Comparison of ENCODE assay signal across 17 cellular contexts in the genomic region with DNA sequence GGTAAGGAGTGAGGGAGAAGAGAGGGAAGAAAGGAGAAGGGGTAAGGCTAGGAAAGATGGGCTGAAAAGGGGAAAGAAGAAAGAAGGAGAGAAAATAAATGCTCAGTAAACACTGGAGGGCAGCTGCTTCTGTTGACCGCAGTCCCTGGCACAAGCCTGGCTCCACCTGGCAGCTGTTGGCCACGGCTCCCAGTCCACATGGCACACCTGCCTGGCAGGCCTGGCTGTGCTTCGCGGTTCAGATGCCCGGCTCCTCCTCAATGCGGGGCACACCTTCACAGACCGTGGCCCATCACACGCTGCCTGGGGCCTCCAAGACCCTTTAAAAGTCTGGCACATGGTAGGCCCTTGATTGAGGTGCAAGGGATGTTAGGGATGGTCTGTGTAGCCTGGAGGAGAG.
DNase-seq lines count a peak whose midpoint lies in the region; ATAC-seq, FAIRE-seq and TF ChIP-seq lines count a peak whose summit lies in the region.
"Had no signal": no experiment of that assay in that cellular context is flagged by ENCODE, and none has a peak within 500 bp of the region (broad histone marks: within the 10 kb centered on the region; RNA-seq: fewer than 3 reads in every experiment).

No MANE protein-coding gene starts in this region.

- no peak for ATAC-seq in HepG2
- peak; percentile 59 to 87 (median 78) for ATAC-seq in right lobe of liver
- ATAC-seq: A549 had no signal

- in situ Hi-C loops in HepG2 (cut with HindIII; ENCODE audit: extremely low pct_ligation_motif_present, low pct_unique_long_range_greater_than_20kb), result no loop called here

- WGBS in liver, result 47% methylated on average over 8 of the region's 8 CpGs
- 57% methylated on average over 8 of the region's 8 CpGs for WGBS in HepG2 (ENCODE audit: low lambda C conversion rate)
- WGBS in right lobe of liver (ENCODE audit: insufficient coverage, low coverage, low lambda C conversion rate, missing lambda C conversion rate), result 68% methylated on average over 4 of the region's 8 CpGs

- intact Hi-C loops in HepG2 (cut with micrococcal nuclease; ENCODE audit: unreplicated experiment), result no loop called here
- intact Hi-C loops in right lobe of liver (cut with DNase I), result no loop called here

- no peak for FAIRE-seq in HepG2 (lab: Jason Lieb, UNC)
- FAIRE-seq: A549 had no signal

- no peak overlapping the region for H3K27ac ChIP-seq in liver (ENCODE audit: low read depth in 1 of 2, low read length in 2 of 2)
- H3K27ac ChIP-seq in HepG2 (ENCODE audit: extremely low read length, insufficient read depth, low read length), result no peak overlapping the region
- no peak overlapping the region for H3K27ac ChIP-seq in right lobe of liver
- H3K27ac ChIP-seq: A549; BLaER1 treated with 17β-estradiol and CSF1 and Interleukin-3, amounts not matched to agents 10 nM and 100 nM; KMS-11; SJCRH30 had no signal

- TF ChIP-seq CTCF in liver (IDR thresholded peaks at IDR 0.05; ENCODE audit: low read depth, low read length, missing input control) (no peak), HepG2 (CRISPR knock-in tag; IDR thresholded peaks at IDR 0.05) (no peak), right lobe of liver (IDR thresholded peaks at IDR 0.05) (peak in 1 of 4 donors; percentile 6)

- TF ChIP-seq RAD21 in liver (IDR thresholded peaks at IDR 0.05) (peak in 1 of 2 donors; percentile 42), HepG2 (CRISPR knock-in tag; IDR thresholded peaks at IDR 0.05) (no peak)

- no peaks in the 10 kb centered on the region for H3K79me2 ChIP-seq in HepG2 (ENCODE audit: insufficient read depth, low read length)

- POLR2A ChIA-PET in HepG2 (lab: Yijun Ruan, JAX), result no interaction called here
- POLR2A ChIA-PET in HEK293T (lab: Yijun Ruan, JAX), result no interaction called here

- H3K9ac ChIP-seq in liver (ENCODE audit: low read depth in 1 of 2, low read length in 2 of 2) (no peak overlapping the region), HepG2 (ENCODE audit: insufficient read depth, low read depth, low read length) (no peak overlapping the region)
- H3K9ac ChIP-seq: BLaER1 treated with 17β-estradiol and CSF1 and Interleukin-3, amounts not matched to agents 10 nM and 100 nM; KMS-11 had no signal

- H3K36me3 ChIP-seq in liver (ENCODE audit: control insufficient read depth in 4 of 4, insufficient read depth in 3 of 4, low read depth in 1 of 4, low read length in 3 of 4) (no peaks in the 10 kb centered on the region), HepG2 (replicated peaks in 1 of 2; ENCODE audit: control insufficient read depth in 1 of 2, insufficient read depth in 2 of 2, low read length in 2 of 2) (no peaks in the 10 kb centered on the region), right lobe of liver (no peaks in the 10 kb centered on the region)
- H3K36me3 ChIP-seq: BLaER1 treated with 17β-estradiol and CSF1 and Interleukin-3, amounts not matched to agents 10 nM and 100 nM; SJCRH30 had no signal

- H3K4me3 ChIP-seq in liver (ENCODE audit: low read depth in 1 of 3, low read length in 3 of 3) (no peak overlapping the region), HepG2 (replicated peaks in 1 of 3; ENCODE audit: insufficient read depth in 1 of 3, low read depth in 2 of 3, low read length in 3 of 3) (no peak overlapping the region), right lobe of liver (no peak overlapping the region)
- H3K4me3 ChIP-seq: A549; BLaER1 treated with 17β-estradiol and CSF1 and Interleukin-3, amounts not matched to agents 10 nM and 100 nM; SJCRH30 had no signal

- DNase-seq in HepG2 (ENCODE audit: low spot score), result no peak
- peak; percentile 65 for DNase-seq in RPMI8226
- peak; percentile 53 to 84 (median 83) for DNase-seq in right lobe of liver
- no peak for DNase-seq in A172 (ENCODE audit: low spot score)
- no peak for DNase-seq in T1000 (lab: John Stamatoyannopoulos, UW)
- DNase-seq in activated CD8-positive, alpha-beta memory T cell treated with anti-CD3 and anti-CD28 coated beads, Interleukin-2, amount 50 U/mL, for 48 hours, result no peak
- DNase-seq in HEK293T (ENCODE audit: extremely low spot score), result no peak
- DNase-seq: COR-L47; EL; NCI-H510A treated with DMSO at 0.1 percent for 48 hours; NK-92 treated with Interleukin-12 subunit alpha and Interleukin-12 subunit beta, amount 100 ng/mL, for 24 hours; OCI-M1; SJCRH30 had no signal

- H4K20me1 ChIP-seq in HepG2 (ENCODE audit: insufficient read depth, low read length), result no peaks in the 10 kb centered on the region
- H4K20me1 ChIP-seq: BLaER1 treated with 17β-estradiol and CSF1 and Interleukin-3, amounts not matched to agents 10 nM and 100 nM had no signal

- TF ChIP-seq EP300 in HepG2 (IDR thresholded peaks at IDR 0.05; ENCODE audit: low read depth in 2 of 2, low read length in 2 of 2) (no peak), HepG2 (CRISPR knock-in tag; IDR thresholded peaks at IDR 0.05; ENCODE audit: borderline replicate concordance) (no peak)

- H3K4me1 ChIP-seq in liver (ENCODE audit: control insufficient read depth in 4 of 4, insufficient read depth in 4 of 4, low read length in 3 of 4) (no peaks in the 10 kb centered on the region), HepG2 (ENCODE audit: insufficient read depth, low read length) (no peaks in the 10 kb centered on the region), right lobe of liver (no peaks in the 10 kb centered on the region)
- H3K4me1 ChIP-seq: A549 had no signal

- H2AFZ ChIP-seq in HepG2 (ENCODE audit: low read length), result no peak overlapping the region

- H3K9me3 ChIP-seq in liver (ENCODE audit: control insufficient read depth in 4 of 4, low read length in 3 of 4) (no peaks in the 10 kb centered on the region), HepG2 (ENCODE audit: low read length) (no peaks in the 10 kb centered on the region), right lobe of liver (no peaks in the 10 kb centered on the region)
- H3K9me3 ChIP-seq: A549; BLaER1 treated with 17β-estradiol and CSF1 and Interleukin-3, amounts not matched to agents 10 nM and 100 nM; SJCRH30 had no signal

- no peaks in the 10 kb centered on the region for H3K27me3 ChIP-seq in liver (ENCODE audit: control insufficient read depth in 4 of 4, insufficient read depth in 4 of 4, low read length in 3 of 4)
- peaks cover 1 to 17% of the 10 kb centered on the region in 2 experiments; a peak in 2 of 5 replicates for H3K27me3 ChIP-seq in HepG2 (ENCODE audit: control insufficient read depth in 1 of 2, insufficient read depth in 2 of 2, low read length in 2 of 2)
- no peaks in the 10 kb centered on the region for H3K27me3 ChIP-seq in right lobe of liver
- H3K27me3 ChIP-seq: BLaER1 treated with 17β-estradiol and CSF1 and Interleukin-3, amounts not matched to agents 10 nM and 100 nM; SJCRH30 had no signal

- CTCF ChIA-PET in HepG2 (lab: Yijun Ruan, JAX; ENCODE audit: low intra/inter-chr PET ratio, low total read pairs) (no interaction called here), HEK293T (lab: Yijun Ruan, JAX) (no interaction called here)

- no TSS peak for BruUV-seq in HepG2 (replicated peaks; lab: Mats Ljungman, UMichigan)

- TF ChIP-seq POLR2A in HepG2 (IDR thresholded peaks at IDR 0.05; ENCODE audit: insufficient read depth in 1 of 2, low read depth in 2 of 2, low read length in 2 of 2) (no peak), right lobe of liver (IDR thresholded peaks at IDR 0.05) (no peak)

- no peak overlapping the region for H3K4me2 ChIP-seq in HepG2 (ENCODE audit: low read depth, low read length)
- H3K4me2 ChIP-seq: A549; BLaER1 treated with 17β-estradiol and CSF1 and Interleukin-3, amounts not matched to agents 10 nM and 100 nM; KMS-11 had no signal

TF ChIP-seq in liver, 16 proteins besides CTCF, POLR2A, EP300 and RAD21 (continues in another document):
- TF ChIP-seq, protein P1, sequence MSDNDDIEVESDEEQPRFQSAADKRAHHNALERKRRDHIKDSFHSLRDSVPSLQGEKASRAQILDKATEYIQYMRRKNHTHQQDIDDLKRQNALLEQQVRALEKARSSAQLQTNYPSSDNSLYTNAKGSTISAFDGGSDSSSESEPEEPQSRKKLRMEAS (IDR thresholded peaks at IDR 0.05), result peak; percentile 13

TF ChIP-seq in HepG2, 621 proteins besides CTCF, POLR2A, EP300 and RAD21:
- TF ChIP-seq EHMT2 (IDR thresholded peaks at IDR 0.05; ENCODE audit: borderline replicate concordance, low read depth, low read length), result no peak
- no peak for TF ChIP-seq ARNTL (CRISPR knock-in tag; IDR thresholded peaks at IDR 0.05)

TF ChIP-seq in HEK293T, 16 proteins besides CTCF, POLR2A, EP300 and RAD21:
- TF ChIP-seq SUZ12 (IDR thresholded peaks at IDR 0.05), result no peak
- TF ChIP-seq FOXA1 (IDR thresholded peaks at IDR 0.05), result no peak
- no peak for TF ChIP-seq ZNF384 (IDR thresholded peaks at IDR 0.05)
- TF ChIP-seq SP1 (IDR thresholded peaks at IDR 0.05), result no peak
- TF ChIP-seq NFRKB (IDR thresholded peaks at IDR 0.05), result no peak
- TF ChIP-seq, protein P2, sequence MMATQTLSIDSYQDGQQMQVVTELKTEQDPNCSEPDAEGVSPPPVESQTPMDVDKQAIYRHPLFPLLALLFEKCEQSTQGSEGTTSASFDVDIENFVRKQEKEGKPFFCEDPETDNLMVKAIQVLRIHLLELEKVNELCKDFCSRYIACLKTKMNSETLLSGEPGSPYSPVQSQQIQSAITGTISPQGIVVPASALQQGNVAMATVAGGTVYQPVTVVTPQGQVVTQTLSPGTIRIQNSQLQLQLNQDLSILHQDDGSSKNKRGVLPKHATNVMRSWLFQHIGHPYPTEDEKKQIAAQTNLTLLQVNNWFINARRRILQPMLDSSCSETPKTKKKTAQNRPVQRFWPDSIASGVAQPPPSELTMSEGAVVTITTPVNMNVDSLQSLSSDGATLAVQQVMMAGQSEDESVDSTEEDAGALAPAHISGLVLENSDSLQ (IDR thresholded peaks at IDR 0.05), result no peak
- no peak for TF ChIP-seq ELF4 (IDR thresholded peaks at IDR 0.05)
- TF ChIP-seq ARNT (IDR thresholded peaks at IDR 0.05), result no peak
- TF ChIP-seq HDGF (IDR thresholded peaks at IDR 0.05; ENCODE audit: borderline replicate concordance), result no peak
- no peak for TF ChIP-seq LEF1 (IDR thresholded peaks at IDR 0.05; ENCODE audit: borderline replicate concordance)
- no peak for TF ChIP-seq FOXM1 (IDR thresholded peaks at IDR 0.05; ENCODE audit: borderline replicate concordance)
- no peak for TF ChIP-seq CTBP1 (IDR thresholded peaks at IDR 0.05; ENCODE audit: borderline replicate concordance)
- no peak for TF ChIP-seq FOXK2 (IDR thresholded peaks at IDR 0.05)
- no peak for TF ChIP-seq TARDBP (IDR thresholded peaks at IDR 0.05)
- no peak for TF ChIP-seq L3MBTL2 (conservative IDR thresholded peaks at IDR 0.05)
- TF ChIP-seq BHLHE40 (IDR thresholded peaks at IDR 0.05; ENCODE audit: borderline replicate concordance), result no peak

Comparison
In these comparisons a context has a peak if more than half of its experiments do, and no peak if none do; other contexts are left out.
1. DNase-seq: peak in RPMI8226 (single experiment) and right lobe of liver (3 of 3); none in HepG2 (single experiment), A172 (single experiment), T1000 (single experiment), activated CD8-positive, alpha-beta memory T cell treated with anti-CD3 and anti-CD28 coated beads, Interleukin-2, amount 50 U/mL, for 48 hours (single experiment) and HEK293T (single experiment).